1 cellular context compared by ENCODE assay signal in genomic region chr14:68335312-68335711, GRCh38.
TF ChIP-seq lines count a peak whose summit lies in the region.

No MANE protein-coding gene starts in this region.

TF ChIP-seq in H1, 55 proteins besides CTCF, POLR2A, EP300 and RAD21 (continued from another document):
- TF ChIP-seq CHD7 (IDR thresholded peaks at IDR 0.05; ENCODE audit: insufficient replicate concordance, low read length) (no peak), YY1 (IDR thresholded peaks at IDR 0.05; ENCODE audit: low read depth, low read length) (no peak), HDAC2 (IDR thresholded peaks at IDR 0.05; ENCODE audit: borderline replicate concordance in 1 of 2, low read depth in 2 of 2, low read length in 2 of 2) (no peak), TAF1 (IDR thresholded peaks at IDR 0.05; ENCODE audit: low read depth, low read length) (no peak), NANOG (IDR thresholded peaks at IDR 0.05; ENCODE audit: insufficient read depth, low read depth, low read length, poor library complexity, severe bottlenecking) (no peak), SIRT6 (IDR thresholded peaks at IDR 0.05; ENCODE audit: low read length) (no peak), SP2 (IDR thresholded peaks at IDR 0.05; ENCODE audit: low read length) (no peak), EZH2 (IDR thresholded peaks at IDR 0.05; ENCODE audit: low read depth, low read length, severe bottlenecking) (no peak), KDM5A (IDR thresholded peaks at IDR 0.05; ENCODE audit: low read length) (no peak)
